Comparison of ENCODE assay signal across 17 cellular contexts in genomic region chr7:122315507-122316466, GRCh38. TPM values are rescaled to one million over a fixed set of nuclear protein-coding genes. Genes with fewer than 3 reads are reported as not detected.
DNase-seq lines count a peak whose midpoint lies in the region; FAIRE-seq and TF ChIP-seq lines count a peak whose summit lies in the region.
"Had no signal": no experiment of that assay in that cellular context is flagged by ENCODE, and none has a peak within 500 bp of the region (broad histone marks: within the 10 kb centered on the region; RNA-seq: fewer than 3 reads in every experiment).

No MANE protein-coding gene starts in this region.

- WGBS in H1 (ENCODE audit: extremely low coverage in 1 of 2, insufficient coverage in 1 of 2, insufficient read length in 1 of 2, insufficient replicate concordance in 2 of 2, low coverage in 1 of 2, low lambda C conversion rate in 2 of 2, missing lambda C conversion rate in 1 of 2), 2 experiments: 15% methylated on average over 25 of the region's 25 CpGs; no CpG with 5 or more reads in 1 of the 2 experiments
- 9% methylated on average over 22 of the region's 25 CpGs for WGBS in suprapubic skin

- H3K27ac ChIP-seq in H1 (ENCODE audit: low read depth, low read length) (no peak overlapping the region), suprapubic skin (no peak overlapping the region)
- H3K27ac ChIP-seq: 22Rv1, prostate gland, spleen had no signal

- peaks cover 20 to 61% (median 41%) of the 10 kb centered on the region in 4 experiments for H3K27me3 ChIP-seq in H1 (replicated peaks in 1 of 4; ENCODE audit: control insufficient read depth in 3 of 4, extremely low read depth in 1 of 4, insufficient read depth in 3 of 4, low read length in 3 of 4)
- peaks cover 73% of the 10 kb centered on the region for H3K27me3 ChIP-seq in suprapubic skin

- no peaks in the 10 kb centered on the region for H3K79me1 ChIP-seq in H1 (ENCODE audit: low read depth, low read length)

- no peak overlapping the region for H4K91ac ChIP-seq in H1 (replicated peaks; ENCODE audit: insufficient read length, low read length)

- 0 out of 2 replicates have a peak overlapping the region, but pooled peaks have one; percentile 31 for H2BK5ac ChIP-seq in H1 (ENCODE audit: low read depth, low read length)

- peak; percentile 55 for FAIRE-seq in H1 (lab: Jason Lieb, UNC)
- FAIRE-seq: frontal cortex had no signal

- H4K5ac ChIP-seq in H1 (ENCODE audit: insufficient read length, low read depth, low read length): no peak overlapping the region

- H4K20me1 ChIP-seq in H1 (replicated peaks in 1 of 2; ENCODE audit: control insufficient read depth in 1 of 2, insufficient read depth in 2 of 2, low read length in 2 of 2): no peaks in the 10 kb centered on the region

- TF ChIP-seq RAD21 in H1 (IDR thresholded peaks at IDR 0.05 in 1 of 2, conservative IDR thresholded peaks at IDR 0.05 in 1 of 2; ENCODE audit: low read depth in 2 of 2, low read length in 2 of 2): peak in 1 of 2 experiments; percentile 21; a peak in 1 of 4 replicates

- H3K9me3 ChIP-seq in H1 (ENCODE audit: insufficient read depth in 2 of 2, low read depth in 1 of 2, low read length in 1 of 2) (no peaks in the 10 kb centered on the region), suprapubic skin (no peaks in the 10 kb centered on the region)
- H3K9me3 ChIP-seq: prostate gland, spleen had no signal

- H3K4me3 ChIP-seq in H1 (ENCODE audit: extremely low read depth in 1 of 4, insufficient read depth in 2 of 4, low read depth in 3 of 4, low read length in 4 of 4) (peak overlapping the region; percentile 29 to 64 (median 51)), suprapubic skin (peak overlapping the region; percentile 8)
- H3K4me3 ChIP-seq: prostate gland had no signal

- H3K14ac ChIP-seq in H1 (ENCODE audit: insufficient read length): no peak overlapping the region

- peak; percentile 54 for DNase-seq in DMS53 (lab: John Stamatoyannopoulos, UW)
- no peak for DNase-seq in DMS53 treated with DMSO at 0.1 percent for 48 hours (lab: John Stamatoyannopoulos, UW; ENCODE audit: unreplicated experiment)
- peak in 1 of 2 experiments; percentile 60 for DNase-seq in H1 (ENCODE audit: low read depth in 1 of 2, low spot score in 2 of 2)
- DNase-seq in kidney tubule cell (ENCODE audit: low spot score): peak; percentile 13
- DNase-seq in suprapubic skin (ENCODE audit: low spot score in 2 of 2): no peak
- DNase-seq in AML-193 (lab: John Stamatoyannopoulos, UW): no peak
- DNase-seq in stimulated activated CD4-positive, alpha-beta T cell treated with anti-CD3 and anti-CD28 coated beads, Interleukin-12 subunit alpha, Interleukin-12 subunit beta, amount 100 ng/mL, for 4 hours: no peak
- DNase-seq in DMS114 treated with DMSO at 0.1 percent for 48 hours (lab: John Stamatoyannopoulos, UW; ENCODE audit: unreplicated experiment): no peak
- DNase-seq: activated naive CD4-positive, alpha-beta T cell; MV-4-11; natural killer cell; NCI-H2081; spleen; SW 1271 had no signal

- H3K56ac ChIP-seq in H1 (replicated peaks; ENCODE audit: insufficient read length, low read depth, low read length): no peak overlapping the region

- H3K36me3 ChIP-seq in H1 (ENCODE audit: control insufficient read depth in 2 of 4, insufficient read depth in 4 of 4, low read length in 3 of 4) (no peaks in the 10 kb centered on the region), suprapubic skin (no peaks in the 10 kb centered on the region)
- H3K36me3 ChIP-seq: prostate gland, spleen had no signal

- H3K23me2 ChIP-seq in H1 (ENCODE audit: low read depth, low read length): peaks cover 19% of the 10 kb centered on the region; the same call in 1 of the 2 replicates

- H2BK15ac ChIP-seq in H1 (ENCODE audit: low read length): peak overlapping the region; percentile 46; the same call in 1 of the 2 replicates

- POLR2A ChIA-PET in H1 (lab: Charles Lee; ENCODE audit: partially characterized antibody): interaction anchor here (1.0 to 3.2 kb wide), 5 partner anchors 9 to 117 kb away, joined by 3 to 26 read pairs (median 12); no protein-coding TSS in a partner anchor

- H2BK20ac ChIP-seq in H1 (ENCODE audit: low read length): peak overlapping the region; percentile 56; the same call in 1 of the 2 replicates

- peak overlapping the region; percentile 92 for H3K4me2 ChIP-seq in H1 (ENCODE audit: insufficient read depth in 1 of 2, low read depth in 2 of 2, low read length in 2 of 2)

- no peak for TF ChIP-seq EP300 in H1 (IDR thresholded peaks at IDR 0.05; ENCODE audit: borderline replicate concordance in 1 of 2, low read depth in 2 of 2, low read length in 2 of 2)
- no peak for TF ChIP-seq EP300 in suprapubic skin (IDR thresholded peaks at IDR 0.05)

- TF ChIP-seq CTCF in H1 (IDR thresholded peaks at IDR 0.05; ENCODE audit: control extremely low read depth in 1 of 3, insufficient read depth in 1 of 3, low read depth in 1 of 3, low read length in 3 of 3) (no peak), suprapubic skin (IDR thresholded peaks at IDR 0.05) (no peak)

- no peak overlapping the region for H3K23ac ChIP-seq in H1 (ENCODE audit: insufficient read length)

- H4K8ac ChIP-seq in H1 (ENCODE audit: extremely low read depth, insufficient read depth, low read length): 0 out of 2 replicates have a peak overlapping the region, but pooled peaks have one; percentile 9

- no peak overlapping the region for H2AK5ac ChIP-seq in H1 (ENCODE audit: low read depth, low read length)

- no peak overlapping the region for H2AFZ ChIP-seq in H1 (ENCODE audit: low read length)

- H2BK12ac ChIP-seq in H1 (ENCODE audit: low read depth, low read length): peak overlapping the region; percentile 72; the same call in 1 of the 2 replicates

- CTCF ChIA-PET in H1 (lab: Charles Lee; ENCODE audit: partially characterized antibody): interaction anchor here (0.6 to 2.7 kb wide), 18 partner anchors 10 to 219 kb away, joined by 3 to 11 read pairs (median 4); no protein-coding TSS in a partner anchor

- TF ChIP-seq POLR2A in H1 (IDR thresholded peaks at IDR 0.05; ENCODE audit: control extremely low read depth in 1 of 2, low read depth in 2 of 2, low read length in 2 of 2): no peak
- no peak for TF ChIP-seq POLR2A in suprapubic skin (IDR thresholded peaks at IDR 0.05)

- H3K4ac ChIP-seq in H1 (replicated peaks; ENCODE audit: insufficient read length, low read depth, low read length): no peak overlapping the region

- peak overlapping the region in 1 of 4 experiments; percentile 14; a peak in 2 of 7 replicates for H3K9ac ChIP-seq in H1 (replicated peaks in 1 of 4; ENCODE audit: extremely low read depth in 1 of 4, low read depth in 3 of 4, low read length in 3 of 4)

- peak overlapping the region; percentile 48 for H2BK120ac ChIP-seq in H1 (replicated peaks; ENCODE audit: low read depth, low read length)

- H3K79me2 ChIP-seq in H1 (ENCODE audit: control insufficient read depth in 1 of 2, insufficient read depth in 2 of 2, low read length in 2 of 2): no peaks in the 10 kb centered on the region

- peak overlapping the region; percentile 32; the same call in 1 of the 2 replicates for H3K18ac ChIP-seq in H1 (ENCODE audit: extremely low read depth, low read length)

- H3K4me1 ChIP-seq in H1 (replicated peaks in 1 of 4; ENCODE audit: control insufficient read depth in 3 of 4, insufficient read depth in 4 of 4, low read length in 3 of 4): peaks cover 9 to 29% (median 15%) of the 10 kb centered on the region in 4 experiments; a peak in 6 of 7 replicates
- peaks cover 23% of the 10 kb centered on the region for H3K4me1 ChIP-seq in suprapubic skin
- H3K4me1 ChIP-seq: prostate gland had no signal

TF ChIP-seq in H1, 55 proteins besides CTCF, POLR2A, EP300 and RAD21:
- no peak for TF ChIP-seq TEAD4 (IDR thresholded peaks at IDR 0.05; ENCODE audit: low read depth, low read length)
- TF ChIP-seq EZH2 (IDR thresholded peaks at IDR 0.05; ENCODE audit: low read depth, low read length, severe bottlenecking): peak; percentile 8
- peak; percentile 3 for TF ChIP-seq RNF2 (IDR thresholded peaks at IDR 0.05; ENCODE audit: borderline replicate concordance, low read depth, low read length, missing control alignments, poor library complexity, severe bottlenecking)
- TF ChIP-seq PHF8 (conservative IDR thresholded peaks at IDR 0.05; ENCODE audit: low read depth, low read length): no peak
- no peak for TF ChIP-seq CHD1 (IDR thresholded peaks at IDR 0.05; ENCODE audit: low read depth, low read length)
- no peak for TF ChIP-seq RFX5 (IDR thresholded peaks at IDR 0.05; ENCODE audit: borderline replicate concordance, low read depth, low read length)
- TF ChIP-seq BRCA1 (IDR thresholded peaks at IDR 0.05; ENCODE audit: low read depth, low read length): no peak
- TF ChIP-seq TCF12 (IDR thresholded peaks at IDR 0.05; ENCODE audit: low read depth, low read length): no peak
- TF ChIP-seq MAX (IDR thresholded peaks at IDR 0.05): no peak; the same call in 1 of the 2 replicates
- TF ChIP-seq SP2 (IDR thresholded peaks at IDR 0.05; ENCODE audit: low read length): no peak
- TF ChIP-seq GABPA (IDR thresholded peaks at IDR 0.05; ENCODE audit: borderline replicate concordance, insufficient read depth, low read length): no peak
- no peak for TF ChIP-seq SRF (IDR thresholded peaks at IDR 0.05; ENCODE audit: low read depth, low read length)
- peak; percentile 13 for TF ChIP-seq KDM4A (IDR thresholded peaks at IDR 0.05; ENCODE audit: low read depth, low read length, severe bottlenecking)
- TF ChIP-seq TAF1 (IDR thresholded peaks at IDR 0.05; ENCODE audit: low read depth, low read length): 0 out of 2 replicates have a peak, but pooled peaks have one; percentile 24
- TF ChIP-seq JUN (IDR thresholded peaks at IDR 0.05; ENCODE audit: low read depth, low read length): no peak
- TF ChIP-seq KDM1A (IDR thresholded peaks at IDR 0.05; ENCODE audit: borderline replicate concordance, low read length): peak; percentile 73; the same call in 1 of the 2 replicates
- peak; percentile 58 for TF ChIP-seq SUZ12 (IDR thresholded peaks at IDR 0.05; ENCODE audit: low read length)
TF ChIP-seq in H1: peak in this region for 6.

RNA-seq across cellular contexts. Expression of gene FEZF1, which starts 11.2 kb away (rescaled TPM):
- total RNA-seq in H1 (2021; fragmentation: NEBNext Ultra II Directional; extraction: Animal tissue kit (Norgen Biotek cat#: 25700)): 10.6 and 12.9 TPM in 2 replicates
- 12.7 and 15.7 TPM in 2 replicates for polyA plus RNA-seq in H1 (2011; rRNA removed)
- 12.5 TPM for polyA plus RNA-seq in H1 (2011; cell fraction: cytosol; rRNA removed)
- polyA plus RNA-seq in H1 (2011; cell fraction: nucleus; rRNA removed): 15.2 TPM
- polyA plus RNA-seq in H1 (2012, experiment 1 of 2): 11.3 to 14.4 TPM (median 12.0 TPM) in 4 replicates
- 10.3 TPM for polyA plus RNA-seq in H1 (2012, experiment 2 of 2)
- polyA plus RNA-seq in H1 (2013, experiment 1 of 2): 3.6 TPM
- 3.5 TPM for polyA plus RNA-seq in H1 (2013, experiment 2 of 2)
- polyA minus RNA-seq in H1 (2011; rRNA and poly(A)+ RNA removed): 5.4 and 6.3 TPM in 2 replicates
- 16.6 TPM for polyA minus RNA-seq in H1 (2011; cell fraction: cytosol; rRNA and poly(A)+ RNA removed)
- 12.4 TPM for polyA minus RNA-seq in H1 (2011; cell fraction: nucleus; rRNA and poly(A)+ RNA removed)
- total RNA-seq in suprapubic skin: not detected
- total RNA-seq: frontal cortex, natural killer cell, spleen had no signal

Comparison
In these comparisons a context has a peak if more than half of its experiments do, and no peak if none do; other contexts are left out.
1. DNase-seq: peak in DMS53 (single experiment) and kidney tubule cell (single experiment); none in DMS53 treated with DMSO at 0.1 percent for 48 hours (single experiment), suprapubic skin (0 of 2), AML-193 (0 of 2), stimulated activated CD4-positive, alpha-beta T cell treated with anti-CD3 and anti-CD28 coated beads, Interleukin-12 subunit alpha, Interleukin-12 subunit beta, amount 100 ng/mL, for 4 hours (single experiment) and DMS114 treated with DMSO at 0.1 percent for 48 hours (single experiment).
2. RNA of gene FEZF1, which starts 11.2 kb away (total RNA-seq): 10.6 to 12.9 TPM in H1; not detected in suprapubic skin; every median in the first group is over 10 times any median in the second.